Comparison of ENCODE assay signal across 21 cellular contexts in the genomic region with DNA sequence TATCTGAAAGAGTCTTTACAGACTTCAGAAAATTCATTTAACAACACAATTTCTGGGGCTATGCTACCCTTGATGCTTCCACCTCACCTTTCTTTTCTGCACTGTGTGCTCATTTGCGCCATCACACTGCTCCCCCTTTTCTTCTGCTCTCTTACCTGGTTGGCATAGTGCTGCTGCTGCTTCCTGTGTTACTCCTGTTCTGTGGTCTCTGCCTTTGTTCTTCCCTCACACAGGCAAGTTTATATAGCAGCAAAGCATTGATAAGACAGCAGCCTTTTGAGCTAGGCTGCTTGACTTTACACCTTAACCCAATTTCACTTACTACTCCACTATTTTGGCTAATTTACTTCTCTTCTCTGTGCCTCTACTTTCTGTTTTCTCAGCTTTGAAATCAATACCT. TPM values are rescaled to one million over a fixed set of nuclear protein-coding genes. Genes with fewer than 3 reads are reported as not detected.
"Had no signal": no experiment of that assay in that cellular context is flagged by ENCODE, and none has a peak within 500 bp of the region (broad histone marks: within the 10 kb centered on the region; RNA-seq: fewer than 3 reads in every experiment).

No MANE protein-coding gene starts in this region.

- H3K27me3 ChIP-seq: colonic mucosa, dorsolateral prefrontal cortex, hepatocyte, right lobe of liver, stomach, suprapubic skin, uterus had no signal

- DNase-seq: activated CD4-positive, alpha-beta T cell treated with anti-CD3 and anti-CD28 coated beads, Interleukin-2, amount 10 ng/mL, durations not matched to agents 7 days and 5 days; activated CD4-positive, CD25-positive, alpha-beta regulatory T cell treated with anti-CD3 and anti-CD28 coated beads, Interleukin-2, amount 50 U/mL, for 72 hours; activated CD8-positive, alpha-beta memory T cell treated with anti-CD3 and anti-CD28 coated beads, Interleukin-2, amount 10 ng/mL, durations not matched to agents 7 days and 5 days; activated CD8-positive, alpha-beta T cell treated with anti-CD3 and anti-CD28 coated beads for 36 hours; activated effector memory CD4-positive, alpha-beta T cell treated with anti-CD3 and anti-CD28 coated beads, Interleukin-2, amount 50 U/mL, for 16 hours; activated naive CD4-positive, alpha-beta T cell treated with anti-CD3 and anti-CD28 coated beads, Interleukin-2, amount 10 ng/mL, durations not matched to agents 7 days and 5 days; activated T-cell treated with anti-CD3 and anti-CD28 coated beads for 4 hours; colonic mucosa; dorsolateral prefrontal cortex; effector memory CD8-positive, alpha-beta T cell; foreskin melanocyte; right lobe of liver; stimulated activated CD4-positive, alpha-beta T cell treated with anti-CD3 and anti-CD28 coated beads, Interleukin-1b, Interleukin-23, amount 100 ng/mL, for 48 hours; stomach; trophoblast cell had no signal

- H3K27ac ChIP-seq: colonic mucosa, hepatocyte, right lobe of liver, skin epidermis, suprapubic skin, uterus had no signal

- H2AFZ ChIP-seq: hepatocyte had no signal

- H3K4me3 ChIP-seq: colonic mucosa, dorsolateral prefrontal cortex, hepatocyte, right lobe of liver, skin epidermis, stomach, suprapubic skin, uterus had no signal

- H3K9me3 ChIP-seq: colonic mucosa, right lobe of liver, stomach, suprapubic skin, uterus had no signal

- H3K36me3 ChIP-seq: colonic mucosa, right lobe of liver, stomach, suprapubic skin, uterus had no signal

- H3K4me1 ChIP-seq: colonic mucosa, right lobe of liver, suprapubic skin, uterus had no signal

- H3K4me2 ChIP-seq: hepatocyte had no signal

- ATAC-seq: activated CD8-positive, alpha-beta memory T cell treated with anti-CD3 and anti-CD28 coated beads, Interleukin-2, amount 10 ng/mL, durations not matched to agents 7 days and 5 days; activated CD8-positive, alpha-beta T cell treated with anti-CD3 and anti-CD28 coated beads for 36 hours; effector memory CD8-positive, alpha-beta T cell; esophagus mucosa; right lobe of liver; stimulated activated memory B cell treated with anti-CD40 and anti-IgM and Interleukin-4, amounts not matched to agents 10 μg/mL and 1 μg/mL and 100 μg/mL, for 72 hours had no signal

RNA-seq across cellular contexts. Expression of a gene that starts 18.3 kb away (rescaled TPM):
- total RNA-seq: activated CD4-positive, alpha-beta T cell treated with anti-CD3 and anti-CD28 coated beads, Interleukin-2, amount 10 ng/mL, durations not matched to agents 7 days and 5 days; activated CD8-positive, alpha-beta memory T cell treated with anti-CD3 and anti-CD28 coated beads, Interleukin-2, amount 10 ng/mL, durations not matched to agents 7 days and 5 days; activated CD8-positive, alpha-beta T cell treated with anti-CD3 and anti-CD28 coated beads for 36 hours had no signal
